In genomic region chr1:205977348-205978014, GRCh38 we compare ENCODE assay signal across 1 cellular context.
A peak's percentile ranks its signal among the peaks of the same experiment; 100 is the strongest.
TF ChIP-seq lines count a peak whose summit lies in the region.

No MANE protein-coding gene starts in this region.

TF ChIP-seq in H1, 55 proteins besides CTCF, POLR2A, EP300 and RAD21 (continued from another document):
- 0 out of 2 replicates have a peak, but pooled peaks have one; percentile 8 for TF ChIP-seq USF2 (IDR thresholded peaks at IDR 0.05; ENCODE audit: low read length)
